Comparison of ENCODE assay signal across 32 cellular contexts in genomic region chr12:126862500-126862899, GRCh38.
"Had no signal": no experiment of that assay in that cellular context is flagged by ENCODE, and none has a peak within 500 bp of the region (broad histone marks: within the 10 kb centered on the region; RNA-seq: fewer than 3 reads in every experiment).

No MANE protein-coding gene starts in this region.

- H3K27me3 ChIP-seq: adrenal gland, body of pancreas, brain microvascular endothelial cell, breast epithelium had no signal

- H3K9me3 ChIP-seq: adrenal gland, body of pancreas, breast epithelium had no signal

- DNase-seq: activated B cell treated with CpG ODN at 0.5 μM for 24 hours; activated CD4-positive, alpha-beta memory T cell treated with anti-CD3 and anti-CD28 coated beads for 36 hours; activated CD4-positive, alpha-beta T cell treated with anti-CD3 and anti-CD28 coated beads for 4 hours; activated CD4-positive, alpha-beta T cell treated with anti-CD3 and anti-CD28 coated beads, Interleukin-2, amount 10 ng/mL, durations not matched to agents 24 days and 14 days; activated CD4-positive, alpha-beta T cell treated with anti-CD3 and anti-CD28 coated beads, Interleukin-2, amount 50 U/mL, for 1 hour; activated CD4-positive, alpha-beta T cell treated with anti-CD3 and anti-CD28 coated beads, Interleukin-2, amount 50 U/mL, for 4 hours; activated CD4-positive, CD25-positive, alpha-beta regulatory T cell treated with anti-CD3 and anti-CD28 coated beads, Interleukin-2, amount 50 U/mL, for 72 hours; activated CD8-positive, alpha-beta memory T cell treated with anti-CD3 and anti-CD28 coated beads, Interleukin-2, amount 50 U/mL, for 4 hours; activated CD8-positive, alpha-beta T cell treated with anti-CD3 and anti-CD28 coated beads for 36 hours; activated effector memory CD4-positive, alpha-beta T cell treated with anti-CD3 and anti-CD28 coated beads, Interleukin-2, amount 50 U/mL, for 16 hours; activated gamma-delta T cell treated with Interleukin-2 at 50 U/mL for 16 hours; activated naive CD4-positive, alpha-beta T cell; activated naive CD4-positive, alpha-beta T cell treated with anti-CD3 and anti-CD28 coated beads for 36 hours; activated naive CD4-positive, alpha-beta T cell treated with anti-CD3 and anti-CD28 coated beads, Interleukin-2, amount 50 U/mL, for 16 hours; activated naive CD8-positive, alpha-beta T cell treated with anti-CD3 and anti-CD28 coated beads for 36 hours; activated T-cell treated with anti-CD3 and anti-CD28 coated beads for 4 hours; activated T-cell treated with anti-CD3 and anti-CD28 coated beads, Interleukin-2, amount 50 U/mL, for 1 hour; activated T-cell treated with anti-CD3 and anti-CD28 coated beads, Interleukin-2, amount 50 U/mL, for 4 hours; activated T-cell treated with anti-CD3 and anti-CD28 coated beads, Interleukin-2, amount 50 U/mL, for 72 hours; adrenal gland; amniotic stem cell; aorta; body of pancreas; brain microvascular endothelial cell; central memory CD4-positive, alpha-beta T cell; T-cell; T-helper 17 cell; T1000 had no signal

- H3K4me3 ChIP-seq: adrenal gland, body of pancreas, breast epithelium had no signal

- ATAC-seq: activated CD8-positive, alpha-beta T cell treated with anti-CD3 and anti-CD28 coated beads for 36 hours; activated naive CD4-positive, alpha-beta T cell treated with anti-CD3 and anti-CD28 coated beads, Interleukin-2, amount 50 U/mL, for 72 hours; activated T-cell treated with anti-CD3 and anti-CD28 coated beads, Interleukin-2, amount 50 U/mL, for 4 hours; activated T-cell treated with anti-CD3 and anti-CD28 coated beads, Interleukin-2, amount 50 U/mL, for 72 hours; activated T-helper 17 cell treated with anti-CD3 and anti-CD28 coated beads, Interleukin-2, amount 50 U/mL, for 72 hours; body of pancreas; T-cell; T-helper 17 cell had no signal

- H3K4me1 ChIP-seq: adrenal gland, body of pancreas, breast epithelium had no signal

- H3K27ac ChIP-seq: adrenal gland, body of pancreas, brain microvascular endothelial cell, breast epithelium, VCaP had no signal
